Comparison of ENCODE assay signal across 16 cellular contexts in the genomic region with DNA sequence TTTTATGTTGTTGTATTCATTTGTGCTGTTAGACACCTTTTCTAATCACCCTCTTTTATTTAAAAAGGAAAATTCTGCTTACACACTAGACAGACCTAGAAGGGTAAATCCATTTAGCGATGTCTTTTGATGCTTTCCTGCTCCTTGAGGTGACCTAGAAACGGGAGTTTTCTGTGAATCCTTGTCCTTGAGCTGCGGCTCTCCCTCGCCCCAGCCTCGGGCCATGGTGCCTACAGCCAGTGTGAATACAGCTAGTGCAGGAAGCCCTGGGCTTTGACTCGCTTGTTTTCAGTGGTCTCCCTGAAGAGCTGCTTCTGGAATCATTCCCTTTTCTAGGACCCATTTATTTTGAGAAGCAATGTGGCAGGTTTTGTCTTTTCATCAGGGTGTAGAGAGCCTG. TPM values are rescaled to one million over a fixed set of nuclear protein-coding genes. Genes with fewer than 3 reads are reported as not detected.
A peak's percentile ranks its signal among the peaks of the same experiment; 100 is the strongest.
DNase-seq lines count a peak whose midpoint lies in the region; TF ChIP-seq lines count a peak whose summit lies in the region.
"Had no signal": no experiment of that assay in that cellular context is flagged by ENCODE, and none has a peak within 500 bp of the region (broad histone marks: within the 10 kb centered on the region; RNA-seq: fewer than 3 reads in every experiment).

No MANE protein-coding gene starts in this region.

- H2AFZ ChIP-seq in osteoblast (ENCODE audit: low read length), result no peak overlapping the region

- intact Hi-C loops in left ventricle myocardium inferior (cut with micrococcal nuclease) (no loop called here), cardiac septum (cut with DNase I) (no loop called here), testis (cut with DNase I; ENCODE audit: low total_unique reads) (no loop called here)

- TF ChIP-seq CTCF in left ventricle myocardium inferior (IDR thresholded peaks at IDR 0.05; ENCODE audit: borderline replicate concordance) (no peak), osteoblast (IDR thresholded peaks at IDR 0.05; ENCODE audit: extremely low read depth, low read depth, low read length) (no peak), testis (IDR thresholded peaks at IDR 0.05) (no peak)

- no peaks in the 10 kb centered on the region for H4K20me1 ChIP-seq in osteoblast (ENCODE audit: insufficient read depth, low read length)

- WGBS in testis, 2 donors, result 48 to 65% methylated on average over 6 of the region's 6 CpGs

- DNase-seq in left ventricle myocardium inferior (no peak), cardiac septum (ENCODE audit: low spot score) (no peak), dermis blood vessel endothelial cell (peak; percentile 51), osteoblast (ENCODE audit: insufficient read length, low spot score, missing footprints) (peak; percentile 63), testis (peak; percentile 46), cerebellar nuclear complex (lab: John Stamatoyannopoulos, UW) (no peak), NCI-H748 (lab: John Stamatoyannopoulos, UW; ENCODE audit: unreplicated experiment) (no peak), Kasumi-1 (lab: John Stamatoyannopoulos, UW) (no peak)
- DNase-seq: BE2C; Calu3; CD4-positive, alpha-beta memory T cell; NCI-H1105; NCI-H2081 treated with DMSO at 0.1 percent for 48 hours; NCI-H748 treated with DMSO at 0.1 percent for 48 hours; OCI-M1 had no signal

- no peak for TF ChIP-seq POLR2A in testis (IDR thresholded peaks at IDR 0.05)

- H3K4me3 ChIP-seq in left ventricle myocardium inferior, result no peak overlapping the region
- no peak overlapping the region for H3K4me3 ChIP-seq in osteoblast (ENCODE audit: insufficient read depth, low read length)
- no peak overlapping the region for H3K4me3 ChIP-seq in testis
- H3K4me3 ChIP-seq: GM12878 had no signal

- H3K4me1 ChIP-seq in left ventricle myocardium inferior, result peaks cover 56% of the 10 kb centered on the region
- H3K4me1 ChIP-seq in osteoblast (ENCODE audit: insufficient read depth, low read length), result no peaks in the 10 kb centered on the region
- peaks cover 17% of the 10 kb centered on the region for H3K4me1 ChIP-seq in testis

- no peaks in the 10 kb centered on the region for H3K79me2 ChIP-seq in osteoblast (ENCODE audit: insufficient read depth, low read length)

- H3K9me3 ChIP-seq in left ventricle myocardium inferior (replicated peaks) (no peaks in the 10 kb centered on the region), osteoblast (ENCODE audit: low read depth, low read length) (no peaks in the 10 kb centered on the region), testis (no peaks in the 10 kb centered on the region)
- H3K9me3 ChIP-seq: BE2C had no signal

- H3K27ac ChIP-seq in left ventricle myocardium inferior (replicated peaks) (peak overlapping the region; percentile 88), osteoblast (ENCODE audit: low read depth, low read length) (no peak overlapping the region), testis (peak overlapping the region in 1 of 2 donors; percentile 14)

- peaks cover 77% of the 10 kb centered on the region for H3K36me3 ChIP-seq in left ventricle myocardium inferior
- peaks cover 67% of the 10 kb centered on the region for H3K36me3 ChIP-seq in osteoblast (ENCODE audit: insufficient read depth, low read length)
- H3K36me3 ChIP-seq in testis (ENCODE audit: low read depth, missing control alignments), result no peaks in the 10 kb centered on the region

- H3K4me2 ChIP-seq in osteoblast (ENCODE audit: insufficient read depth, low read length), result no peak overlapping the region

- no peaks in the 10 kb centered on the region for H3K27me3 ChIP-seq in left ventricle myocardium inferior (ENCODE audit: low read depth)
- no peaks in the 10 kb centered on the region for H3K27me3 ChIP-seq in osteoblast (ENCODE audit: insufficient read depth, low read length)
- H3K27me3 ChIP-seq in testis, result no peaks in the 10 kb centered on the region
- H3K27me3 ChIP-seq: BE2C had no signal

RNA-seq across cellular contexts. Expression of a gene that starts 17.6 kb away (rescaled TPM):
- total RNA-seq in left ventricle myocardium inferior (70.5 TPM), cardiac septum (79.9 TPM), dermis blood vessel endothelial cell (130 and 158 TPM in 2 replicates), osteoblast (93.1 and 103 TPM in 2 replicates), testis (100 to 1,000 TPM; 283 to 286 TPM)
- polyA plus RNA-seq in testis (ENCODE audit: insufficient read depth, low read depth, low replicate concordance), result 191 TPM

RNA-seq across cellular contexts. Expression of a gene that starts 46.8 kb away (rescaled TPM):
- 55.3 TPM for total RNA-seq in left ventricle myocardium inferior
- total RNA-seq in cardiac septum, result 55.1 TPM
- 28.9 and 35.7 TPM in 2 replicates for total RNA-seq in dermis blood vessel endothelial cell
- total RNA-seq in osteoblast, result 35.8 and 39.8 TPM in 2 replicates
- total RNA-seq in testis, result 10 to 100 TPM; 49.8 to 57.2 TPM
- polyA plus RNA-seq in testis (ENCODE audit: insufficient read depth, low read depth, low replicate concordance), result 48.5 TPM

Comparison
In these comparisons a context has a peak if more than half of its experiments do, and no peak if none do; other contexts are left out.
1. DNase-seq: peak in dermis blood vessel endothelial cell (single experiment), osteoblast (single experiment) and testis (single experiment); none in left ventricle myocardium inferior (single experiment), cardiac septum (single experiment), cerebellar nuclear complex (0 of 2), NCI-H748 (single experiment) and Kasumi-1 (0 of 2).